Comparison of ENCODE assay signal across 10 cellular contexts in genomic region chr14:32724864-32725550, GRCh38.
DNase-seq lines count a peak whose midpoint lies in the region; ATAC-seq and TF ChIP-seq lines count a peak whose summit lies in the region.
"Had no signal": no experiment of that assay in that cellular context is flagged by ENCODE, and none has a peak within 500 bp of the region (broad histone marks: within the 10 kb centered on the region; RNA-seq: fewer than 3 reads in every experiment).

No MANE protein-coding gene starts in this region.

- H3K36me3 ChIP-seq in neural progenitor cell, result no peaks in the 10 kb centered on the region

- H3K27ac Mint-ChIP-seq in neural progenitor cell, result peak overlapping the region; percentile 65

- no peaks in the 10 kb centered on the region for H3K27me3 ChIP-seq in neural progenitor cell

- H3K9ac ChIP-seq in neural progenitor cell, result no peak overlapping the region

- H3K4me1 ChIP-seq in neural progenitor cell, result peaks cover 22% of the 10 kb centered on the region

- ATAC-seq in HG02884 (IDR thresholded peaks at IDR 0.05; ENCODE audit: unreplicated experiment), result no peak

- H4K20me1 ChIP-seq in neural progenitor cell (ENCODE audit: low read depth), result no peaks in the 10 kb centered on the region

- no peaks in the 10 kb centered on the region for H3K36me3 Mint-ChIP-seq in neural progenitor cell

- DNase-seq in Caki2 (ENCODE audit: low read depth) (peak; percentile 12), RPMI7951 (ENCODE audit: low read depth) (peak; percentile 73), fibroblast of gingiva (ENCODE audit: low read depth) (peak; percentile 36), neural progenitor cell (ENCODE audit: low spot score) (no peak), NCI-H1436 (lab: John Stamatoyannopoulos, UW) (no peak), NCI-H2107 (lab: John Stamatoyannopoulos, UW) (no peak)
- DNase-seq in activated CD8-positive, alpha-beta memory T cell treated with anti-CD3 and anti-CD28 coated beads for 24 hours, result no peak
- DNase-seq: DND-41, Kasumi-1 had no signal

- peaks cover 58% of the 10 kb centered on the region for H3K4me1 Mint-ChIP-seq in neural progenitor cell

- no peaks in the 10 kb centered on the region for H3K79me2 ChIP-seq in neural progenitor cell (ENCODE audit: low read depth)

- H3F3A ChIP-seq in neural progenitor cell (ENCODE audit: low read depth), result no peaks in the 10 kb centered on the region

- no peak overlapping the region for H2AFZ ChIP-seq in neural progenitor cell (replicated peaks)

- no peak overlapping the region for H3K4me3 ChIP-seq in neural progenitor cell

- in situ Hi-C loops in Caki2 (cut with HindIII; ENCODE audit: low pct_unique_long_range_greater_than_20kb, low sequenced_read_pairs), result no loop called here

- no peak overlapping the region for H3K27ac ChIP-seq in neural progenitor cell

- H3K4me3 Mint-ChIP-seq in neural progenitor cell, result peak overlapping the region; percentile 69

- TF ChIP-seq CTCF in neural progenitor cell (IDR thresholded peaks at IDR 0.05), result no peak

- peaks cover 4% of the 10 kb centered on the region for H3K9me3 Mint-ChIP-seq in neural progenitor cell

- H3K27me3 Mint-ChIP-seq in neural progenitor cell (ENCODE audit: insufficient read depth, low read depth), result peaks cover 8% of the 10 kb centered on the region

- no peak overlapping the region for H3K4me2 ChIP-seq in neural progenitor cell

- H3K9me3 ChIP-seq in neural progenitor cell (ENCODE audit: low read depth), result no peaks in the 10 kb centered on the region

Comparison
In these comparisons a context has a peak if more than half of its experiments do, and no peak if none do; other contexts are left out.
1. DNase-seq: peak in Caki2 (single experiment), RPMI7951 (single experiment) and fibroblast of gingiva (single experiment); none in neural progenitor cell (single experiment), activated CD8-positive, alpha-beta memory T cell treated with anti-CD3 and anti-CD28 coated beads for 24 hours (single experiment), NCI-H1436 (single experiment) and NCI-H2107 (single experiment).